9 cellular contexts compared by ENCODE assay signal in the genomic region with DNA sequence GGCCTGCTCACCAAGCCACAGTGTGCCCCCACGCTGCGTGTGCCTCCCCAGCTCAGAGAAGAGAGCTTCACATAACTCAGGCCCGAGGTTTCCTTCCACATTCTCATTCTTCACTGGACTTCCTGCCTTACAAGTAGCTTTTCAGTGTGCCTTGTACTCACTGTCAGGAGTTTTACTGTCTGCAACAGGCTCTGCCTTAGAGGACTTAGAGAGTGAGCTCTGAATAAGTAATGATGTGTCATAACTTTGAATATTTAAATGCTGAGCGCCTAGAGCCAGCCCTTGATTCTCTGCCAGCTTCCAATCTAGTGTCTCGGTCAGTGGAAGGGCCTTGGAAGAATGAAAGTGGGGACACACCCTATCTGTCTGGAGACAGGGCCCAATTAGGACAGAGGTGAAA. TPM values are rescaled to one million over a fixed set of nuclear protein-coding genes. Genes with fewer than 3 reads are reported as not detected.
DNase-seq lines count a peak whose midpoint lies in the region; ATAC-seq and TF ChIP-seq lines count a peak whose summit lies in the region.
"Had no signal": no experiment of that assay in that cellular context is flagged by ENCODE, and none has a peak within 500 bp of the region (broad histone marks: within the 10 kb centered on the region; RNA-seq: fewer than 3 reads in every experiment).

No MANE protein-coding gene starts in this region.

- peak overlapping the region; percentile 93 for H2BK5ac ChIP-seq in IMR-90 (ENCODE audit: low read depth, low read length, poor library complexity, severe bottlenecking)

- H2AFZ ChIP-seq in IMR-90 (replicated peaks; ENCODE audit: low read length, poor library complexity), result peak overlapping the region; percentile 85
- H2AFZ ChIP-seq: parathyroid adenoma had no signal

- H4K20me1 ChIP-seq in IMR-90 (ENCODE audit: insufficient read depth, low read length), result peaks cover 3% of the 10 kb centered on the region; the same call in 1 of the 2 replicates

- peak overlapping the region; percentile 95 for H2AK5ac ChIP-seq in IMR-90 (ENCODE audit: low read depth, low read length)

- POLR2A ChIA-PET in IMR-90 (lab: Charles Lee; ENCODE audit: unreplicated experiment), result no interaction called here

- peak overlapping the region; percentile 74; the same call in 1 of the 2 replicates for H3K23ac ChIP-seq in IMR-90 (ENCODE audit: low read depth, low read length)

- peak overlapping the region; percentile 82 for H3K18ac ChIP-seq in IMR-90 (ENCODE audit: low read depth, low read length)

- TF ChIP-seq CTCF in IMR-90 (conservative IDR thresholded peaks at IDR 0.05; ENCODE audit: low read depth, low read length), result no peak

- peak overlapping the region; percentile 40 for H3K4me2 ChIP-seq in IMR-90 (ENCODE audit: low read depth, low read length)

- peaks cover 38% of the 10 kb centered on the region; the same call in 1 of the 2 replicates for H3K9me1 ChIP-seq in IMR-90 (ENCODE audit: insufficient read depth, low read length)

- no peak overlapping the region for H3K4me3 ChIP-seq in IMR-90 (ENCODE audit: insufficient read depth, low read depth, low read length)
- no peak overlapping the region for H3K4me3 ChIP-seq in mesodermal cell (ENCODE audit: extremely low read depth, insufficient read depth, low read length, poor library complexity, severe bottlenecking)

- TF ChIP-seq POLR2A in IMR-90 (IDR thresholded peaks at IDR 0.05; ENCODE audit: low read depth, low read length), result no peak; the same call in 1 of the 2 replicates

- H3K27me3 ChIP-seq in IMR-90 (ENCODE audit: control insufficient read depth, insufficient read depth, low read length), result no peaks in the 10 kb centered on the region

- H3K4ac ChIP-seq in IMR-90 (ENCODE audit: low read depth, low read length), result peak overlapping the region; percentile 92

- H3K27ac ChIP-seq in IMR-90 (ENCODE audit: insufficient read depth, low read length) (peak overlapping the region; percentile 67), mesodermal cell (ENCODE audit: low read depth, low read length, severe bottlenecking) (peak overlapping the region; percentile 0)
- H3K27ac ChIP-seq: parathyroid adenoma had no signal

- H4K8ac ChIP-seq in IMR-90 (ENCODE audit: low read depth in 2 of 2, low read length in 2 of 2), result peak overlapping the region in 1 of 2 experiments; percentile 91; a peak in 2 of 4 replicates

- H3K36me3 ChIP-seq in IMR-90 (ENCODE audit: control insufficient read depth, insufficient read depth, low read length) (peaks cover 20% of the 10 kb centered on the region), mesodermal cell (ENCODE audit: control insufficient read depth, insufficient read depth, low read length) (peaks cover 42% of the 10 kb centered on the region)

- CTCF ChIA-PET in IMR-90 (lab: Yijun Ruan, JAX), result interaction anchor here (0.8 to 1.0 kb wide), 2 partner anchors 56 to 58 kb away, joined by 3 read pairs; no protein-coding TSS in a partner anchor

- peak; percentile 90 for DNase-seq in IMR-90
- peak; percentile 91 for DNase-seq in dedifferentiated amniotic fluid mesenchymal stem cell (ENCODE audit: extremely low spot score)
- DNase-seq in ureter (ENCODE audit: low spot score), result peak; percentile 55
- DNase-seq in activated naive CD4-positive, alpha-beta T cell treated with anti-CD3 and anti-CD28 coated beads, Interleukin-2, amount 50 U/mL, for 16 hours, result no peak
- DNase-seq: SHP77 treated with DMSO at 0.1 percent for 48 hours had no signal

- H3K4me1 ChIP-seq in IMR-90 (ENCODE audit: control insufficient read depth, insufficient read depth, low read length) (peaks cover 28% of the 10 kb centered on the region), mesodermal cell (ENCODE audit: control insufficient read depth, insufficient read depth, low read length, poor library complexity, severe bottlenecking) (peaks cover 7% of the 10 kb centered on the region)
- H3K4me1 ChIP-seq: parathyroid adenoma had no signal

- H3K9me3 ChIP-seq in IMR-90 (ENCODE audit: control insufficient read depth, insufficient read depth, low read length) (no peaks in the 10 kb centered on the region), mesodermal cell (ENCODE audit: control insufficient read depth, low read length) (no peaks in the 10 kb centered on the region)

- peak overlapping the region; percentile 26 for H3K9ac ChIP-seq in IMR-90 (ENCODE audit: low read depth, low read length)
- H3K9ac ChIP-seq: parathyroid adenoma had no signal

- H3K79me1 ChIP-seq in IMR-90 (ENCODE audit: low read depth in 1 of 2, low read length in 2 of 2), result peaks cover 35 to 64% of the 10 kb centered on the region in 2 experiments

- H3K14ac ChIP-seq in IMR-90 (replicated peaks; ENCODE audit: low read depth, low read length), result peak overlapping the region; percentile 88

- peak overlapping the region; percentile 63; the same call in 2 of the 3 replicates for H2BK15ac ChIP-seq in IMR-90 (ENCODE audit: low read depth, low read length)

- H3K56ac ChIP-seq in IMR-90 (ENCODE audit: extremely low read depth, insufficient read depth, low read length), result 0 out of 2 replicates have a peak overlapping the region, but pooled peaks have one; percentile 26

- ATAC-seq in IMR-90 (ENCODE audit: low read depth), result peak; percentile 93
- ATAC-seq in HG03025 (IDR thresholded peaks at IDR 0.05; ENCODE audit: low FRiP score, unreplicated experiment), result no peak
- no peak for ATAC-seq in GM19467 (IDR thresholded peaks at IDR 0.05; ENCODE audit: unreplicated experiment)

- BruUV-seq in IMR-90 (replicated peaks; lab: Mats Ljungman, UMichigan), result no TSS peak

- H2BK20ac ChIP-seq in IMR-90 (ENCODE audit: low read depth, low read length), result peak overlapping the region; percentile 81; the same call in 1 of the 2 replicates

- in situ Hi-C loops in IMR-90 (cut with MboI; ENCODE audit: low sequenced_read_pairs), result no loop called here

- intact Hi-C loops in IMR-90 (cut with micrococcal nuclease), result no loop called here

- no peak overlapping the region for H2AK9ac ChIP-seq in IMR-90 (replicated peaks; ENCODE audit: low read depth, low read length, poor library complexity)

- 0 out of 2 replicates have a peak, but pooled peaks have one; percentile 10 for TF ChIP-seq RAD21 in IMR-90 (IDR thresholded peaks at IDR 0.05; ENCODE audit: low read length)

- dilution Hi-C loops in IMR-90 (cut with HindIII; ENCODE audit: low sequenced_read_pairs, unreplicated experiment), result no loop called here

- no CpG with 5 or more reads among the region's 5 CpGs for WGBS in IMR-90 (ENCODE audit: extremely low coverage in 2 of 2, insufficient read length in 1 of 2), 2 experiments
- 95 to 100% methylated on average over 1 to 5 of the region's 5 CpGs for WGBS in mesodermal cell (ENCODE audit: insufficient coverage in 2 of 2), 2 experiments

- peak overlapping the region; percentile 58; the same call in 1 of the 2 replicates for H4K5ac ChIP-seq in IMR-90 (ENCODE audit: low read depth, low read length)

- H4K91ac ChIP-seq in IMR-90 (ENCODE audit: insufficient read depth, low read depth, low read length), result peak overlapping the region; percentile 87

- H2BK120ac ChIP-seq in IMR-90 (ENCODE audit: low read depth, low read length), result peak overlapping the region; percentile 90

TF ChIP-seq in IMR-90, 13 proteins besides CTCF, POLR2A, EP300 and RAD21:
- no peak; the same call in 1 of the 2 replicates for TF ChIP-seq MAFK (IDR thresholded peaks at IDR 0.05; ENCODE audit: low read depth, low read length)
- TF ChIP-seq SMC3 (IDR thresholded peaks at IDR 0.05; ENCODE audit: low read depth, low read length), result no peak
- no peak for TF ChIP-seq MAZ (IDR thresholded peaks at IDR 0.05; ENCODE audit: borderline replicate concordance, low read depth, low read length)
- TF ChIP-seq, protein P1, sequence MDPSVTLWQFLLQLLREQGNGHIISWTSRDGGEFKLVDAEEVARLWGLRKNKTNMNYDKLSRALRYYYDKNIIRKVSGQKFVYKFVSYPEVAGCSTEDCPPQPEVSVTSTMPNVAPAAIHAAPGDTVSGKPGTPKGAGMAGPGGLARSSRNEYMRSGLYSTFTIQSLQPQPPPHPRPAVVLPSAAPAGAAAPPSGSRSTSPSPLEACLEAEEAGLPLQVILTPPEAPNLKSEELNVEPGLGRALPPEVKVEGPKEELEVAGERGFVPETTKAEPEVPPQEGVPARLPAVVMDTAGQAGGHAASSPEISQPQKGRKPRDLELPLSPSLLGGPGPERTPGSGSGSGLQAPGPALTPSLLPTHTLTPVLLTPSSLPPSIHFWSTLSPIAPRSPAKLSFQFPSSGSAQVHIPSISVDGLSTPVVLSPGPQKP (IDR thresholded peaks at IDR 0.05; ENCODE audit: borderline replicate concordance, low read depth, low read length), result no peak
- TF ChIP-seq FOS (IDR thresholded peaks at IDR 0.05; ENCODE audit: low read depth, low read length), result no peak
- TF ChIP-seq RCOR1 (IDR thresholded peaks at IDR 0.05; ENCODE audit: insufficient replicate concordance, low read length), result no peak
- TF ChIP-seq RFX5 (IDR thresholded peaks at IDR 0.05; ENCODE audit: low read depth, low read length), result no peak
- no peak for TF ChIP-seq BHLHE40 (IDR thresholded peaks at IDR 0.05; ENCODE audit: low read depth, low read length)
- TF ChIP-seq MXI1 (IDR thresholded peaks at IDR 0.05; ENCODE audit: borderline replicate concordance, low read depth, low read length), result no peak
- TF ChIP-seq CEBPB (IDR thresholded peaks at IDR 0.05; ENCODE audit: low read depth, low read length), result no peak
- no peak; the same call in 1 of the 2 replicates for TF ChIP-seq CHD1 (IDR thresholded peaks at IDR 0.05; ENCODE audit: low read depth, low read length)

RNA-seq across cellular contexts. Expression of a gene that starts 41.8 kb away (rescaled TPM):
- 71.7 and 85.0 TPM in 2 replicates for total RNA-seq in IMR-90 (2012; rRNA removed)
- polyA plus RNA-seq in IMR-90 (2012; rRNA removed), result 101 and 102 TPM in 2 replicates
- polyA plus RNA-seq in IMR-90 (2012; cell fraction: cytosol; rRNA removed), result 155 and 524 TPM in 2 replicates
- polyA plus RNA-seq in IMR-90 (2012; cell fraction: nucleus; rRNA removed; ENCODE audit: low replicate concordance), result 43.5 and 72.2 TPM in 2 replicates
- polyA plus RNA-seq in mesodermal cell (2013, experiment 1 of 2), result 90.1 TPM
- 80.3 TPM for polyA plus RNA-seq in mesodermal cell (2013, experiment 2 of 2)
- total RNA-seq in ureter, result 57.7 TPM
